8 cellular contexts compared by ENCODE assay signal in the genomic region with DNA sequence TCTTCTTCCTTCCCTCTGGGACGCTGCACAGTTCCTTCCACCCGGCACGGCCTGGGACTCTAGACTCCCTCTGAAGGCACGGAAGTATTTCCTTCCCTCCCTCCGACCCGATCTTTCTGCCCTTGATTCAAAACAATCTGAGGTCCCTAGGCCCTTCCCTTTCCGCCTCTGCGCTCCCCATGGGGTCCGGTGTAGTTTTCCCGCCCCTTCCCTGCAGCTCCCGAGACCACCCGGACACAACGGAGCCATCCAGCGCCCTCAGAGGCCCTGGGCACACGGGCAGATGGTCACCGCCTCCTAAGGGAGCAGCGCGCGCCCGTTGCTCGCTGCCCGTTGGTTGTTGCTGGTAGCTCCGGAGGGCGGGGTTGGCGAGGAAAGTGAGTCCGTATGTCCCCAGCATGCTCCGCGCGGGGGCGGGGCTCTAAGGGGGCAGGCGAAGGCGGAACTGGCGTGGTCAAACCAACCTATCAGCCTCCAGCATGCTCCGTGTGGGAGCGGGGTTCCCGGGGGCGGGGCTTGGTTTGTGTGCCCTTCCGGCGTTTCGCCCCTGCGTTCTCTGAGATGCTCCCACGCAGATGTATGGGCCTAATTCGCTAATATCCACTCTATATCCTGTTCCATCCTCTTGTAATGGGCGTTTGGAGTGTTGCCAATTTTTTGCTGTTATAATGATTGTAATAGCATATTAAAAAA.
DNase-seq lines count a peak whose midpoint lies in the region; ATAC-seq and TF ChIP-seq lines count a peak whose summit lies in the region.

No MANE protein-coding gene starts in this region.

- H4K20me1 ChIP-seq in OCI-LY3 (ENCODE audit: insufficient read depth, low read length) = no peaks in the 10 kb centered on the region

- 0 out of 2 replicates have a peak, but pooled peaks cover 5% of the 10 kb centered on the region for H3K79me2 ChIP-seq in OCI-LY3 (ENCODE audit: low read length)

- peak; percentile 94 for ATAC-seq in GM21528 (IDR thresholded peaks at IDR 0.05; ENCODE audit: low FRiP score, unreplicated experiment)

- H3K4me1 ChIP-seq in OCI-LY3 (ENCODE audit: low read length) = peaks cover 29% of the 10 kb centered on the region

- no peak for TF ChIP-seq CTCF in OCI-LY3 (IDR thresholded peaks at IDR 0.05; ENCODE audit: low read depth, low read length)
- TF ChIP-seq CTCF in epithelial cell of esophagus (IDR thresholded peaks at IDR 0.05; ENCODE audit: insufficient read depth, low read depth, low read length, missing control alignments) = no peak

- H3K4me3 ChIP-seq in OCI-LY3 (ENCODE audit: low read length) (peak overlapping the region; percentile 89), epithelial cell of esophagus (ENCODE audit: low read length) (peak overlapping the region; percentile 73)

- peak overlapping the region; percentile 81 for H3K4me2 ChIP-seq in OCI-LY3 (ENCODE audit: low read length)

- peak overlapping the region; percentile 70 for H3K27ac ChIP-seq in OCI-LY3 (ENCODE audit: low read length)

- H3K9me3 ChIP-seq in OCI-LY3 (ENCODE audit: insufficient read depth, low read length) = no peaks in the 10 kb centered on the region

- peak; percentile 99 for DNase-seq in DMS 273 (lab: John Stamatoyannopoulos, UW; ENCODE audit: unreplicated experiment)
- peak; percentile 77 for DNase-seq in HuH-7.5 (ENCODE audit: low spot score)
- peak; percentile 99 for DNase-seq in activated T-cell treated with anti-CD3 and anti-CD28 coated beads for 4 hours
- peak; percentile 99 for DNase-seq in epithelial cell of esophagus (ENCODE audit: low read depth)
- DNase-seq in middle frontal gyrus (ENCODE audit: extremely low spot score, low spot score) = peak; percentile 98
- peak; percentile 95 to 98 for DNase-seq in stimulated activated CD8-positive, alpha-beta memory T cell treated with anti-CD3 and anti-CD28 coated beads, Interleukin-2, amount 100 ng/mL, for 1 hour (ENCODE audit: low read depth in 2 of 2)

- H3K27me3 ChIP-seq in OCI-LY3 (ENCODE audit: low read depth, low read length) = no peaks in the 10 kb centered on the region

- peak overlapping the region; percentile 93 for H3K9ac ChIP-seq in OCI-LY3 (ENCODE audit: low read length)

- peak overlapping the region; percentile 32; the same call in 1 of the 2 replicates for H2AFZ ChIP-seq in OCI-LY3 (ENCODE audit: low read depth, low read length)

- H3K36me3 ChIP-seq in OCI-LY3 (replicated peaks; ENCODE audit: low read depth, low read length) = peaks cover 17% of the 10 kb centered on the region

Comparison
In these comparisons a context has a peak if more than half of its experiments do, and no peak if none do; other contexts are left out.
1. Peak in every context shown above with its lines: DNase-seq, ATAC-seq, H3K4me3 ChIP-seq and H3K27ac ChIP-seq.